In genomic region chr1:220528679-220529529, GRCh38 we compare ENCODE assay signal across 8 cellular contexts. TPM values are rescaled to one million over a fixed set of nuclear protein-coding genes. Genes with fewer than 3 reads are reported as not detected.
DNase-seq lines count a peak whose midpoint lies in the region; ATAC-seq, FAIRE-seq and TF ChIP-seq lines count a peak whose summit lies in the region.

No MANE protein-coding gene starts in this region.

- no peak overlapping the region for H3K27ac Mint-ChIP-seq in activated T-cell treated with anti-CD3 and anti-CD28 coated beads, Interleukin-2, amount 50 U/mL, for 72 hours

- DNase-seq in SHP77 (lab: John Stamatoyannopoulos, UW) (peak; percentile 17 to 34), SHP77 treated with DMSO at 0.1 percent for 48 hours (lab: John Stamatoyannopoulos, UW) (no peak), left ventricle myocardium superior (no peak), putamen (ENCODE audit: low spot score) (peak; percentile 39), erythroblast (lab: John Stamatoyannopoulos, UW) (no peak), GM19239 (ENCODE audit: insufficient read length, low spot score) (no peak)
- DNase-seq in activated T-cell treated with anti-CD3 and anti-CD28 coated beads, Interleukin-2, amount 50 U/mL, for 72 hours = no peak

- peaks cover 75% of the 10 kb centered on the region for H3K27me3 Mint-ChIP-seq in activated T-cell treated with anti-CD3 and anti-CD28 coated beads, Interleukin-2, amount 50 U/mL, for 72 hours (ENCODE audit: low read depth)

- H3K36me3 Mint-ChIP-seq in activated T-cell treated with anti-CD3 and anti-CD28 coated beads, Interleukin-2, amount 50 U/mL, for 72 hours (ENCODE audit: insufficient read depth in 2 of 2) = peaks cover 3 to 4% of the 10 kb centered on the region in 2 donors

- TF ChIP-seq POLR2A in erythroblast (IDR thresholded peaks at IDR 0.05; ENCODE audit: low read length) = no peak

- ATAC-seq in HG03039 (IDR thresholded peaks at IDR 0.05; ENCODE audit: unreplicated experiment) (peak; percentile 7), left ventricle myocardium superior (peak; percentile 3)
- ATAC-seq in activated T-cell treated with anti-CD3 and anti-CD28 coated beads, Interleukin-2, amount 50 U/mL, for 72 hours (replicated peaks in 1 of 2) = peak; percentile 2 to 47

- peaks cover 7% of the 10 kb centered on the region for H3K4me1 Mint-ChIP-seq in activated T-cell treated with anti-CD3 and anti-CD28 coated beads, Interleukin-2, amount 50 U/mL, for 72 hours (ENCODE audit: low read depth)

- H3K9me3 Mint-ChIP-seq in activated T-cell treated with anti-CD3 and anti-CD28 coated beads, Interleukin-2, amount 50 U/mL, for 72 hours = peaks cover 3 to 5% of the 10 kb centered on the region in 2 donors

- peak overlapping the region; percentile 70 to 76 for H3K4me3 Mint-ChIP-seq in activated T-cell treated with anti-CD3 and anti-CD28 coated beads, Interleukin-2, amount 50 U/mL, for 72 hours

- FAIRE-seq in GM19239 (lab: Jason Lieb, UNC) = no peak

- intact Hi-C loops in left ventricle myocardium superior (cut with micrococcal nuclease) = no loop called here

RNA-seq across cellular contexts. Expression of gene MARK1, which starts 1.0 kb away (rescaled TPM):
- under 1 TPM in 1 of 2 donors, not detected in 1; 0.05 TPM for total RNA-seq in activated T-cell treated with anti-CD3 and anti-CD28 coated beads, Interleukin-2, amount 50 U/mL, for 72 hours
- 16.6 TPM for total RNA-seq in left ventricle myocardium superior

Comparison
In these comparisons a context has a peak if more than half of its experiments do, and no peak if none do; other contexts are left out.
1. DNase-seq: peak in SHP77 (2 of 2) and putamen (single experiment); none in SHP77 treated with DMSO at 0.1 percent for 48 hours (single experiment), activated T-cell treated with anti-CD3 and anti-CD28 coated beads, Interleukin-2, amount 50 U/mL, for 72 hours (0 of 2), left ventricle myocardium superior (single experiment), erythroblast (0 of 2) and GM19239 (single experiment).
2. RNA of gene MARK1, which starts 1.0 kb away (total RNA-seq): 16.6 TPM in left ventricle myocardium superior (single experiment); 0.05 TPM in activated T-cell treated with anti-CD3 and anti-CD28 coated beads, Interleukin-2, amount 50 U/mL, for 72 hours; every median in the first group is over 10 times any median in the second.
3. Peak in every context shown above with its lines, with median percentiles within 50 percentile points of each other: ATAC-seq.